In genomic region chr4:1999308-1999707, GRCh38 we compare ENCODE assay signal across 2 cellular contexts. TPM values are rescaled to one million over a fixed set of nuclear protein-coding genes. Genes with fewer than 3 reads are reported as not detected.
"Had no signal": no experiment of that assay in that cellular context is flagged by ENCODE, and none has a peak within 500 bp of the region (broad histone marks: within the 10 kb centered on the region; RNA-seq: fewer than 3 reads in every experiment).

No MANE protein-coding gene starts in this region.

RNA-seq across cellular contexts. Expression of gene NAT8L, which starts 59.8 kb away (rescaled TPM):
- total RNA-seq: HT-29 had no signal
- polyA plus RNA-seq: IgD-negative memory B cell had no signal
